In the genomic region with DNA sequence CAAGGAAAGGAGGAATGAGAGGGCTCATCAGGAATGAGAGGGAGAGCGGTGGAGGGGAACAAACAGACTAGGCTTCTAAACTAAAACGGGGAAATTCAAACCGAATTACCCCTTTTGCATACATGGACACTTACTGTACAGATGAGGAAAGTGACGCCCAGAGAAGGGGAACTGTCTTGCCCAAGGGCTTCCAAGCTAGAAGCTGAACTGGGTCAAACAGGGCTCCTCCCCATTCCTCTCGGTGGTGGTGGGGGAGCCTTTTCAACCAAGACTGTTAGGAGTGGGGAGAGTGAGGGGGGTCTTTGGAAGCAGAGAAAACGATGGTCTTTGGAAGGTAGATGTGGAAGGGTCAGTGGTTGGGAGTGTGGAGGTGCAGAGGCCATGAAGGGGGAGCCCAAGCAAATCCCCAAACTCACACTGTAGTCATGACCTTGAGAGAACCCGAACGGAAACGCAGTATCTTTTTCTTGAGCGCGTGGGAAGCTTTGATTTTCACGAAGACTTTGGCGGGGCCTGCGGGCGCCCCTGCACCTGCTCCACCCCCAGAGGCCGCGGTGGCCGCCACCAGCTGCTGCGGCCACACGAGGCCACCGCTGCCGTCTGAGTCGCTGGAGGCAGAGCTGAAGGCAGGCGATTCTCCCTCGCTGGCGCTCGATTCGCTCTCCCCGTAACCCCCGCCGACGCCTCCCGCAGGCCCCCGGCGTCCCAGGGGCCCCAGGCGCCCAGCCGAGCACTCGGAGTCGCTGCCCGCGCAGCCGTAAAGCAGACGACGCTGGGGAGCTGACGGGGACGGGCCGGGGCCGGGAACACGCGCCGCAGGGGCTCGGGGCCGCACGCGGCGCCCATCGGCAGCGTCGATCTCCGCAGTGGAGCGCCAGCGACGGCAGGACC, we compare ENCODE assay signal across 14 cellular contexts. TPM values are rescaled to one million over a fixed set of nuclear protein-coding genes. Genes with fewer than 3 reads are reported as not detected.
DNase-seq lines count a peak whose midpoint lies in the region; ATAC-seq and TF ChIP-seq lines count a peak whose summit lies in the region.
"Had no signal": no experiment of that assay in that cellular context is flagged by ENCODE, and none has a peak within 500 bp of the region (broad histone marks: within the 10 kb centered on the region; RNA-seq: fewer than 3 reads in every experiment).

No MANE protein-coding gene starts in this region.

- peak; percentile 42 to 68 for ATAC-seq in naive B cell (ENCODE audit: low read depth in 2 of 2)
- ATAC-seq in GM21423 (IDR thresholded peaks at IDR 0.05; ENCODE audit: unreplicated experiment), result no peak

- H3K9me3 Mint-ChIP-seq in CD14-positive monocyte (peaks cover 6 to 28% (median 23%) of the 10 kb centered on the region in 7 donors), naive B cell (peaks cover 0 to 31% (median 25%) of the 10 kb centered on the region in 7 donors)

- DNase-seq in CD14-positive monocyte (ENCODE audit: low spot score), result no peak
- DNase-seq in H7, result peak; percentile 88
- DNase-seq in ascending aorta (ENCODE audit: low spot score in 2 of 2), result no peak
- no peak for DNase-seq in naive B cell
- DNase-seq in mesenteric fat pad (ENCODE audit: low spot score), result no peak
- no peak for DNase-seq in caudate nucleus (lab: John Stamatoyannopoulos, UW)
- no peak for DNase-seq in SIG-M5 treated with dmso at 0.1 percent for 504 hours (lab: John Stamatoyannopoulos, UW; ENCODE audit: unreplicated experiment)
- DNase-seq: islet precursor cell, MG63, NCI-H774 had no signal

- peaks cover 9% of the 10 kb centered on the region for H3K4me1 Mint-ChIP-seq in CD14-positive monocyte
- peaks cover 5 to 9% (median 9%) of the 10 kb centered on the region in 3 donors for H3K4me1 Mint-ChIP-seq in naive B cell

- intact Hi-C loops in CD14-positive monocyte (cut with micrococcal nuclease), result no loop called here
- intact Hi-C loops in ascending aorta (cut with DNase I), result no loop called here

- peaks cover 17 to 32% of the 10 kb centered on the region in 2 donors for H3K4me1 ChIP-seq in ascending aorta

- no peak for TF ChIP-seq CTCF in CD14-positive monocyte (IDR thresholded peaks at IDR 0.05)
- TF ChIP-seq CTCF in ascending aorta (IDR thresholded peaks at IDR 0.05), result no peak

- no peaks in the 10 kb centered on the region for H3K9me3 ChIP-seq in ascending aorta

- H3K4me3 Mint-ChIP-seq in CD14-positive monocyte (peak overlapping the region; percentile 62 to 89), naive B cell (peak overlapping the region in 6 of 8 donors; percentile 12 to 77 (median 72))

- H3K27me3 ChIP-seq in H7 (ENCODE audit: control insufficient read depth, insufficient read depth, low read length) (peaks cover 65% of the 10 kb centered on the region), ascending aorta (no peaks in the 10 kb centered on the region)
- H3K27me3 ChIP-seq: MG63 had no signal

- H3K27ac ChIP-seq in ascending aorta (peak overlapping the region; percentile 65 to 79), caudate nucleus (ENCODE audit: low read depth, low read length) (no peak overlapping the region)
- H3K27ac ChIP-seq: cardiac muscle cell had no signal

- H3K36me3 ChIP-seq in H7 (replicated peaks; ENCODE audit: control insufficient read depth, insufficient read depth, low read length) (no peaks in the 10 kb centered on the region), ascending aorta (peaks cover 26 to 34% of the 10 kb centered on the region in 2 donors)
- H3K36me3 ChIP-seq: MG63 had no signal

- H3K27ac Mint-ChIP-seq in CD14-positive monocyte (peak overlapping the region in 5 of 7 donors; percentile 13 to 84 (median 78)), naive B cell (peak overlapping the region in 3 of 6 donors; percentile 52 to 91 (median 70))

- H3K27me3 Mint-ChIP-seq in CD14-positive monocyte (ENCODE audit: low read depth in 3 of 3) (peaks cover 56 to 80% (median 74%) of the 10 kb centered on the region in 3 donors), naive B cell (peaks cover 47 to 64% (median 48%) of the 10 kb centered on the region in 3 donors)

- H3K4me3 ChIP-seq in H7 (ENCODE audit: insufficient read depth, low read depth, low read length), result peak overlapping the region; percentile 27; the same call in 1 of the 2 replicates
- H3K4me3 ChIP-seq in ascending aorta, result no peak overlapping the region
- H3K4me3 ChIP-seq: cardiac muscle cell, MG63 had no signal

- peaks cover 3 to 7% of the 10 kb centered on the region in 2 donors for H3K36me3 Mint-ChIP-seq in CD14-positive monocyte
- peaks cover 4 to 20% of the 10 kb centered on the region in 2 donors for H3K36me3 Mint-ChIP-seq in naive B cell

RNA-seq across cellular contexts. Expression of a gene that starts 12.3 kb away (rescaled TPM):
- polyA plus RNA-seq in CD14-positive monocyte, result not detected
- total RNA-seq in H7 (2014; rRNA removed; shearing (Covaris generic)), result not detected in 2 replicates
- total RNA-seq in ascending aorta, result not detected
- polyA plus RNA-seq in naive B cell (ENCODE audit: low read depth in 6 of 6), result 10 to 100 TPM in 2 of 6 donors, not detected in 4; 14.1 to 16.1 TPM
- total RNA-seq in mesenteric fat pad, result not detected
- total RNA-seq: cardiac muscle cell, omental fat pad had no signal
- polyA plus RNA-seq: BJ had no signal

RNA-seq across cellular contexts. Expression of a gene that starts 12.7 kb away (rescaled TPM):
- polyA plus RNA-seq in CD14-positive monocyte (under 1 TPM; 0.05 to 0.09 TPM), naive B cell (ENCODE audit: low read depth in 6 of 6) (under 1 TPM in 2 of 6 donors, not detected in 4; 0.11 to 0.30 TPM)
- 0.37 and 0.55 TPM in 2 replicates for total RNA-seq in H7 (2014; rRNA removed; shearing (Covaris generic))
- total RNA-seq in ascending aorta (104 TPM), mesenteric fat pad (3.4 TPM)

RNA-seq across cellular contexts. Expression of a gene that starts 23.4 kb away (rescaled TPM):
- polyA plus RNA-seq in CD14-positive monocyte, result 10 to 100 TPM; 12.8 to 14.1 TPM
- total RNA-seq in H7 (2014; rRNA removed; shearing (Covaris generic)), result 0.14 and 0.18 TPM in 2 replicates
- total RNA-seq in ascending aorta, result 120 TPM
- polyA plus RNA-seq in naive B cell (ENCODE audit: low read depth in 6 of 6), result 1 to 10 TPM in 5 of 6 donors, not detected in 1; 1.3 to 4.5 (median 1.9) TPM
- total RNA-seq in mesenteric fat pad, result 7.2 TPM

RNA-seq across cellular contexts. Expression of a gene that starts 47.2 kb away (rescaled TPM):
- polyA plus RNA-seq in CD14-positive monocyte (100 to 1,000 TPM; 165 to 177 TPM), naive B cell (ENCODE audit: low read depth in 6 of 6) (100 to 1,000 TPM; 106 to 118 (median 112) TPM)
- 162 and 202 TPM in 2 replicates for total RNA-seq in H7 (2014; rRNA removed; shearing (Covaris generic))
- total RNA-seq in ascending aorta (159 TPM), mesenteric fat pad (125 TPM)

Comparison
In these comparisons a context has a peak if more than half of its experiments do, and no peak if none do; other contexts are left out.
1. RNA of a gene that starts 12.7 kb away (total RNA-seq): 104 TPM in ascending aorta (single experiment); 3.4 TPM in mesenteric fat pad (single experiment) and 0.37 to 0.55 TPM in H7; every median in the first group is over 10 times any median in the second.
2. RNA of a gene that starts 23.4 kb away (total RNA-seq): 120 TPM in ascending aorta (single experiment); 7.2 TPM in mesenteric fat pad (single experiment) and 0.14 to 0.18 TPM in H7; every median in the first group is over 10 times any median in the second.